Comparison of ENCODE assay signal across 14 cellular contexts in the genomic region with DNA sequence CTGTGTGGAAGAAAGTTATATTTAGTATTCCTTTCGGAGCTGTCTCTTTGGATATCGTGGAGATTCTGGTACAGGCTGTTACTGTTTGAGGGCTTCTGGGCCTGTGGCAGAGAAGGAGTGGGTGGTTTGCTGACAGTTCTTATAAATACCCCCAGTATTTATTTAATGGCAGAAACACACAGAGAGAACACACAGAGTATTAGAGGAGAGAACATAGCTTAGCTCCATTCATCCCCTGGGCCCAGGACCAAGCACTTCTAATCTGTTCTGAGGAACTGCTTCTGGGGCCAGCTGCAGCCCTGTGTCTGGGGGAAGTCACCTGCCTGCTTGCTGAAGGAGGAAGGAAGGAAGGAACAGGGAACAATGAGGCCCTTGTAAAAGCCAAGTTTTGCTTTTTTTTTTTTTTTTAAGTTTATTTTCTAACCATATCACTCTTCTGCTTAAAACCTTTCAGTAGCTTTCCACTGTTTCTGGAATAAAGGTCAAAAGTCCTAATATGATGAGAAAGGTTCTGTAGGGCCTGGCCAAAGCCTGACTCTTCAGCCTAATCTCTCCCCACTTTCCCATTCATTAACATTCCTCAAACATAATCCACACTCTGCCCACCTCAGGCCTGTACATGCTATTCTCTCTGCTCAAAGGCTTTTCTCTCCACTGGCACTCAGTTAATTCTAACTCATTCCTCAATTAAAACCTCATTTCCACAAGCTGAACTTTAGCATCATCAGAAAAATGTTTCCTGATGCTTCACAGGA. TPM values are rescaled to one million over a fixed set of nuclear protein-coding genes. Genes with fewer than 3 reads are reported as not detected.
DNase-seq lines count a peak whose midpoint lies in the region; ATAC-seq, FAIRE-seq and TF ChIP-seq lines count a peak whose summit lies in the region.
"Had no signal": no experiment of that assay in that cellular context is flagged by ENCODE, and none has a peak within 500 bp of the region (broad histone marks: within the 10 kb centered on the region; RNA-seq: fewer than 3 reads in every experiment).

No MANE protein-coding gene starts in this region.

- peak overlapping the region in 1 of 2 experiments; percentile 54; a peak in 2 of 4 replicates for H3K9ac ChIP-seq in K562 (ENCODE audit: insufficient read depth in 1 of 2, low read depth in 2 of 2, low read length in 2 of 2)

- no peaks in the 10 kb centered on the region for H3K36me3 ChIP-seq in K562 (ENCODE audit: control insufficient read depth, insufficient read depth, low read length)

- no peaks in the 10 kb centered on the region for H3K27me3 Mint-ChIP-seq in stimulated activated memory B cell treated with anti-CD40 and anti-IgM and Interleukin-4, amounts not matched to agents 10 μg/mL and 1 μg/mL and 100 μg/mL, for 72 hours
- H3K27me3 Mint-ChIP-seq: activated naive CD8-positive, alpha-beta T cell treated with anti-CD3 and anti-CD28 coated beads, Interleukin-2, amount 10 ng/mL, durations not matched to agents 7 days and 5 days had no signal

- ATAC-seq in K562 (peak; percentile 80), HG03025 (IDR thresholded peaks at IDR 0.05; ENCODE audit: low FRiP score, unreplicated experiment) (no peak), GM18867 (IDR thresholded peaks at IDR 0.05; ENCODE audit: unreplicated experiment) (no peak), HG03520 (IDR thresholded peaks at IDR 0.05; ENCODE audit: unreplicated experiment) (no peak)
- peak; percentile 77 for ATAC-seq in stimulated activated memory B cell treated with anti-CD40 and anti-IgM and Interleukin-4, amounts not matched to agents 10 μg/mL and 1 μg/mL and 100 μg/mL, for 72 hours

- POLR2A ChIA-PET in K562 (lab: Yijun Ruan, JAX), result interaction anchor here (0.5 to 3.6 kb wide), 15 partner anchors 9 to 319 kb away, joined by 3 to 15 read pairs (median 3); partner anchors contain the start of genes KAT2B and RAB5A

- H3K9me1 ChIP-seq in K562 (ENCODE audit: control insufficient read depth, insufficient read depth, low read length), result no peaks in the 10 kb centered on the region

- peak overlapping the region; percentile 66 for H3K27ac ChIP-seq in K562 (ENCODE audit: extremely low read depth, low read depth, low read length)

- TF ChIP-seq POLR2A in K562 (conservative IDR thresholded peaks at IDR 0.05), result no peak

- in situ Hi-C loops in KBM-7 (cut with MboI; ENCODE audit: low pct_unique_long_range_greater_than_20kb, low sequenced_read_pairs), result no loop called here
- in situ Hi-C loops in K562 (cut with MboI), result no loop called here

- H2AFZ ChIP-seq in K562 (ENCODE audit: low read depth, low read length), result peak overlapping the region; percentile 82

- H3K4me1 ChIP-seq in K562 (replicated peaks in 1 of 2; ENCODE audit: control insufficient read depth in 2 of 2, insufficient read depth in 2 of 2, low read length in 2 of 2), result peaks cover 15 to 24% of the 10 kb centered on the region in 2 experiments; a peak in 4 of 5 replicates

- DNase-seq in KBM-7 (peak; percentile 32), K562 (ENCODE audit: extremely low read depth in 1 of 4, low spot score in 3 of 4) (peak in 2 of 4 experiments; percentile 59 to 77), left kidney (ENCODE audit: low read depth, low spot score) (peak; percentile 29), NK-92 (lab: John Stamatoyannopoulos, UW; ENCODE audit: unreplicated experiment) (no peak)
- DNase-seq: activated naive CD8-positive, alpha-beta T cell treated with anti-CD3 and anti-CD28 coated beads, Interleukin-2, amount 10 ng/mL, durations not matched to agents 7 days and 5 days; foreskin fibroblast; NCI-H2081; stimulated activated naive CD4-positive, alpha-beta T cell treated with Interleukin-2 at 50 U/mL for 16 hours had no signal

- H3K79me2 ChIP-seq in K562 (ENCODE audit: control insufficient read depth, insufficient read depth, low read length), result no peaks in the 10 kb centered on the region

- peaks cover 14% of the 10 kb centered on the region for H3K4me1 Mint-ChIP-seq in stimulated activated memory B cell treated with anti-CD40 and anti-IgM and Interleukin-4, amounts not matched to agents 10 μg/mL and 1 μg/mL and 100 μg/mL, for 72 hours

- H3K4me2 ChIP-seq in K562 (ENCODE audit: insufficient read depth, low read length), result peak overlapping the region; percentile 54

- CTCF ChIA-PET in K562 (lab: Yijun Ruan, JAX; ENCODE audit: low intra/inter-chr PET ratio), result no interaction called here

- no peaks in the 10 kb centered on the region for H4K20me1 ChIP-seq in K562 (replicated peaks; ENCODE audit: control insufficient read depth, insufficient read depth, low read length)

- no peaks in the 10 kb centered on the region for H3K9me3 Mint-ChIP-seq in stimulated activated memory B cell treated with anti-CD40 and anti-IgM and Interleukin-4, amounts not matched to agents 10 μg/mL and 1 μg/mL and 100 μg/mL, for 72 hours
- H3K9me3 Mint-ChIP-seq: activated naive CD8-positive, alpha-beta T cell treated with anti-CD3 and anti-CD28 coated beads, Interleukin-2, amount 10 ng/mL, durations not matched to agents 7 days and 5 days had no signal

- FAIRE-seq in K562 (lab: Jason Lieb, UNC), result peak; percentile 55

- no TSS peak for BruUV-seq in K562 (replicated peaks; lab: Mats Ljungman, UMichigan)

- peak overlapping the region; percentile 48 for H3K27ac Mint-ChIP-seq in stimulated activated memory B cell treated with anti-CD40 and anti-IgM and Interleukin-4, amounts not matched to agents 10 μg/mL and 1 μg/mL and 100 μg/mL, for 72 hours
- H3K27ac Mint-ChIP-seq: activated naive CD8-positive, alpha-beta T cell treated with anti-CD3 and anti-CD28 coated beads, Interleukin-2, amount 10 ng/mL, durations not matched to agents 7 days and 5 days had no signal

- no peak for TF ChIP-seq EP300 in K562 (IDR thresholded peaks at IDR 0.05; ENCODE audit: low read length)

- TF ChIP-seq CTCF in K562 (IDR thresholded peaks at IDR 0.05 in 2 of 3, conservative IDR thresholded peaks at IDR 0.05 in 1 of 3; ENCODE audit: insufficient read depth in 2 of 3, low read depth in 1 of 3, low read length in 3 of 3), result no peak

- TF ChIP-seq RAD21 in K562 (CRISPR knock-in tag; conservative IDR thresholded peaks at IDR 0.05 in 1 of 2, IDR thresholded peaks at IDR 0.05 in 1 of 2), result no peak

- H3K4me3 ChIP-seq in K562, result no peak overlapping the region

- no peaks in the 10 kb centered on the region for H3K9me3 ChIP-seq in K562 (replicated peaks; ENCODE audit: control insufficient read depth, insufficient read depth, low read depth, low read length)

- intact Hi-C loops in K562 (cut with micrococcal nuclease), result loop anchor here (1.0 to 5.0 kb wide), 2 partner anchors 17 to 77 kb away; partner anchors contain the start of gene RAB5A

- no peaks in the 10 kb centered on the region for H3K36me3 Mint-ChIP-seq in stimulated activated memory B cell treated with anti-CD40 and anti-IgM and Interleukin-4, amounts not matched to agents 10 μg/mL and 1 μg/mL and 100 μg/mL, for 72 hours
- H3K36me3 Mint-ChIP-seq: activated naive CD8-positive, alpha-beta T cell treated with anti-CD3 and anti-CD28 coated beads, Interleukin-2, amount 10 ng/mL, durations not matched to agents 7 days and 5 days had no signal

- no peak overlapping the region for H3K4me3 Mint-ChIP-seq in stimulated activated memory B cell treated with anti-CD40 and anti-IgM and Interleukin-4, amounts not matched to agents 10 μg/mL and 1 μg/mL and 100 μg/mL, for 72 hours
- H3K4me3 Mint-ChIP-seq: activated naive CD8-positive, alpha-beta T cell treated with anti-CD3 and anti-CD28 coated beads, Interleukin-2, amount 10 ng/mL, durations not matched to agents 7 days and 5 days had no signal

- no peaks in the 10 kb centered on the region for H3K27me3 ChIP-seq in K562 (ENCODE audit: control insufficient read depth in 2 of 2, insufficient read depth in 2 of 2, low read length in 2 of 2)

- WGBS in K562 (ENCODE audit: insufficient coverage, low coverage, missing lambda C conversion rate), result 21% methylated on average over 2 of the region's 2 CpGs

RNA-seq across cellular contexts. Expression of gene PP2D1, which starts 11.8 kb away (rescaled TPM):
- total RNA-seq in K562 (2011; cell fraction: chromatin; rRNA removed; ENCODE audit: low replicate concordance), result not detected in 2 replicates
- not detected in 2 replicates for total RNA-seq in K562 (2011; cell fraction: nucleolus; rRNA removed)
- not detected in 2 replicates for total RNA-seq in K562 (2011; cell fraction: nucleoplasm; rRNA removed)
- total RNA-seq in K562 (2014; rRNA removed) (not detected in 2 replicates), K562 (2014; rRNA removed; fragmentation: Illumina TruSeq; extraction: Trizol) (not detected in 2 replicates), K562 (2015; rRNA removed; fragmentation: Illumina TruSeq; extraction: Trizol) (not detected in 2 replicates), K562 (2021) (not detected in 2 replicates)
- polyA plus RNA-seq in K562 (2011; rRNA removed) (not detected in 2 replicates), K562 (2014; fragmentation: Illumina TruSeq; extraction: Trizol) (not detected in 2 replicates), K562 (2014; fragmentation: Nextera tagmentation; extraction: Ambion mirVana) (under 1 TPM; 0.07 to 0.10 TPM), K562 (2014; rRNA removed) (not detected in 2 replicates)
- polyA plus RNA-seq in K562 (2011; cell fraction: cytosol; rRNA removed), result not detected in 2 replicates
- not detected in 2 replicates for polyA plus RNA-seq in K562 (2011; cell fraction: nucleus; rRNA removed)
- 0.19 and 0.22 TPM in 2 replicates for polyA plus RNA-seq in K562 (2012)
- not detected in 2 replicates for polyA minus RNA-seq in K562 (2011; rRNA and poly(A)+ RNA removed)
- polyA minus RNA-seq in K562 (2011; cell fraction: cytosol; rRNA and poly(A)+ RNA removed), result not detected in 2 replicates
- not detected in 2 replicates for polyA minus RNA-seq in K562 (2011; cell fraction: nucleus; rRNA and poly(A)+ RNA removed)
- total RNA-seq: activated naive CD8-positive, alpha-beta T cell treated with anti-CD3 and anti-CD28 coated beads, Interleukin-2, amount 10 ng/mL, durations not matched to agents 7 days and 5 days; renal cortical epithelial cell; T-helper 1 cell treated with Interleukin-12 subunit alpha and Interleukin-12 subunit beta and Interleukin-4 antibody, amounts not matched to agents 30 ng/mL and 1 ng/mL, for 36 hours had no signal

RNA-seq across cellular contexts. Expression of gene KAT2B, which starts 16.4 kb away (rescaled TPM):
- 17.0 and 36.6 TPM in 2 replicates for total RNA-seq in K562 (2011; cell fraction: chromatin; rRNA removed; ENCODE audit: low replicate concordance)
- total RNA-seq in K562 (2011; cell fraction: nucleolus; rRNA removed), result 7.0 and 8.9 TPM in 2 replicates
- total RNA-seq in K562 (2011; cell fraction: nucleoplasm; rRNA removed), result 18.3 and 30.8 TPM in 2 replicates
- 9.6 and 10.4 TPM in 2 replicates for total RNA-seq in K562 (2014; rRNA removed)
- 12.6 and 13.5 TPM in 2 replicates for total RNA-seq in K562 (2014; rRNA removed; fragmentation: Illumina TruSeq; extraction: Trizol)
- total RNA-seq in K562 (2015; rRNA removed; fragmentation: Illumina TruSeq; extraction: Trizol), result 11.6 and 12.2 TPM in 2 replicates
- 12.6 and 13.2 TPM in 2 replicates for total RNA-seq in K562 (2021)
- 8.9 and 11.3 TPM in 2 replicates for polyA plus RNA-seq in K562 (2011; rRNA removed)
- 2.3 and 4.7 TPM in 2 replicates for polyA plus RNA-seq in K562 (2011; cell fraction: cytosol; rRNA removed)
- polyA plus RNA-seq in K562 (2011; cell fraction: nucleus; rRNA removed), result 13.5 and 13.7 TPM in 2 replicates
- polyA plus RNA-seq in K562 (2012), result 7.3 and 18.2 TPM in 2 replicates
- 11.0 and 14.9 TPM in 2 replicates for polyA plus RNA-seq in K562 (2014; fragmentation: Illumina TruSeq; extraction: Trizol)
- polyA plus RNA-seq in K562 (2014; fragmentation: Nextera tagmentation; extraction: Ambion mirVana), result 1 to 10 TPM; 3.3 to 3.5 TPM
- 10.9 and 13.2 TPM in 2 replicates for polyA plus RNA-seq in K562 (2014; rRNA removed)
- polyA minus RNA-seq in K562 (2011; rRNA and poly(A)+ RNA removed), result 11.3 and 12.9 TPM in 2 replicates
- polyA minus RNA-seq in K562 (2011; cell fraction: cytosol; rRNA and poly(A)+ RNA removed), result 6.2 and 7.0 TPM in 2 replicates
- 8.2 and 13.6 TPM in 2 replicates for polyA minus RNA-seq in K562 (2011; cell fraction: nucleus; rRNA and poly(A)+ RNA removed)

Comparison
In these comparisons a context has a peak if more than half of its experiments do, and no peak if none do; other contexts are left out.
1. ATAC-seq: peak in K562 (single experiment) and stimulated activated memory B cell treated with anti-CD40 and anti-IgM and Interleukin-4, amounts not matched to agents 10 μg/mL and 1 μg/mL and 100 μg/mL, for 72 hours (single experiment); none in HG03025 (single experiment), GM18867 (single experiment) and HG03520 (single experiment).